In genomic region chr6:102832021-102832420, GRCh38 we compare ENCODE assay signal across 28 cellular contexts.
"Had no signal": no experiment of that assay in that cellular context is flagged by ENCODE, and none has a peak within 500 bp of the region (broad histone marks: within the 10 kb centered on the region; RNA-seq: fewer than 3 reads in every experiment).

No MANE protein-coding gene starts in this region.

- ATAC-seq: effector memory CD8-positive, alpha-beta T cell; esophagus mucosa; gastrocnemius medialis; heart right ventricle; left cardiac atrium; left lung; left ventricle myocardium superior; lower lobe of right lung; mucosa of descending colon had no signal

- FAIRE-seq: endometrium, islet of Langerhans, keratinocyte had no signal

- H3K4me3 Mint-ChIP-seq: dendritic cell treated with granulocyte-macrophage colony-stimulating factor and Interleukin-4, amounts not matched to agents 40 ng/mL and 50 ng/mL, for 4 days; effector memory CD8-positive, alpha-beta T cell; endodermal cell; mesothelial cell of epicardium; naive B cell had no signal

- H3K27ac Mint-ChIP-seq: dendritic cell treated with granulocyte-macrophage colony-stimulating factor and Interleukin-4, amounts not matched to agents 40 ng/mL and 50 ng/mL, for 4 days; effector memory CD8-positive, alpha-beta T cell; endodermal cell; mesothelial cell of epicardium; naive B cell had no signal

- H3K27me3 Mint-ChIP-seq: dendritic cell treated with granulocyte-macrophage colony-stimulating factor and Interleukin-4, amounts not matched to agents 40 ng/mL and 50 ng/mL, for 4 days; effector memory CD8-positive, alpha-beta T cell; naive B cell had no signal

- H3K9me3 Mint-ChIP-seq: dendritic cell treated with granulocyte-macrophage colony-stimulating factor and Interleukin-4, amounts not matched to agents 40 ng/mL and 50 ng/mL, for 4 days; endodermal cell had no signal

- H3K27ac ChIP-seq: colonic mucosa, epithelial cell of prostate, esophagus squamous epithelium, gastrocnemius medialis, heart right ventricle, left lung, lower lobe of right lung had no signal

- H3K4me3 ChIP-seq: colonic mucosa, esophagus squamous epithelium, gastrocnemius medialis, heart right ventricle, left lung, lower lobe of right lung, mucosa of descending colon had no signal

- H3K4me1 Mint-ChIP-seq: endodermal cell, mesothelial cell of epicardium, naive B cell had no signal

- DNase-seq: colonic mucosa; cortex of kidney; effector CD8-positive, alpha-beta T cell; effector memory CD8-positive, alpha-beta T cell; endodermal cell; erythroblast; esophagus squamous epithelium; foreskin fibroblast; foreskin melanocyte; gastrocnemius medialis; glutamatergic neuron; head of caudate nucleus; heart right ventricle; hippocampal formation; left cardiac atrium; left lung; left ventricle myocardium superior; lower lobe of right lung; mesenchymal stem cell; mucosa of descending colon; naive B cell had no signal

- H3K9me3 ChIP-seq: colonic mucosa, gastrocnemius medialis, lower lobe of right lung, mucosa of descending colon had no signal

- H3K36me3 ChIP-seq: colonic mucosa, esophagus squamous epithelium, gastrocnemius medialis, heart right ventricle, left lung, lower lobe of right lung had no signal

- H3K4me1 ChIP-seq: colonic mucosa, esophagus squamous epithelium, gastrocnemius medialis, heart right ventricle, left lung, lower lobe of right lung had no signal

- H3K36me3 Mint-ChIP-seq: mesothelial cell of epicardium, naive B cell had no signal

- H3K27me3 ChIP-seq: colonic mucosa, esophagus squamous epithelium, gastrocnemius medialis, heart right ventricle, left lung had no signal
